34 cellular contexts compared by ENCODE assay signal in genomic region chr12:73623421-73623820, GRCh38.
"Had no signal": no experiment of that assay in that cellular context is flagged by ENCODE, and none has a peak within 500 bp of the region (broad histone marks: within the 10 kb centered on the region; RNA-seq: fewer than 3 reads in every experiment).

No MANE protein-coding gene starts in this region.

- DNase-seq: Karpas-422, Kasumi-1, MG63, MM.1S, MV-4-11, NCI-H1048, NCI-H1092, NCI-H1092 treated with DMSO at 0.1 percent for 48 hours, NCI-H1105, NCI-H1105 treated with DMSO at 0.1 percent for 48 hours, NCI-H1417, NCI-H1417 treated with DMSO at 0.1 percent for 48 hours, NCI-H1436, NCI-H1436 treated with DMSO at 0.1 percent for 48 hours, NCI-H146, NCI-H1694, NCI-H1694 treated with DMSO at 0.1 percent for 48 hours, NCI-H187, NCI-H187 treated with DMSO at 0.1 percent for 48 hours, NCI-H1930, NCI-H2029, NCI-H2029 treated with DMSO at 0.1 percent for 48 hours, NCI-H2081, NCI-H2081 treated with DMSO at 0.1 percent for 48 hours, NCI-H2107, NCI-H2171, NCI-H2171 treated with DMSO at 0.1 percent for 48 hours, NCI-H2227 treated with DMSO at 0.1 percent for 48 hours, NCI-H226, NCI-H345, NCI-H446, NCI-H446 treated with DMSO at 0.1 percent for 48 hours, NCI-H510A, NCI-H510A treated with DMSO at 0.1 percent for 48 hours had no signal

- H3K4me3 ChIP-seq: MG63 had no signal

- H3K27me3 ChIP-seq: MG63 had no signal

- H3K36me3 ChIP-seq: MG63 had no signal

- H3K9me3 ChIP-seq: MG63 had no signal
